In the genomic region with DNA sequence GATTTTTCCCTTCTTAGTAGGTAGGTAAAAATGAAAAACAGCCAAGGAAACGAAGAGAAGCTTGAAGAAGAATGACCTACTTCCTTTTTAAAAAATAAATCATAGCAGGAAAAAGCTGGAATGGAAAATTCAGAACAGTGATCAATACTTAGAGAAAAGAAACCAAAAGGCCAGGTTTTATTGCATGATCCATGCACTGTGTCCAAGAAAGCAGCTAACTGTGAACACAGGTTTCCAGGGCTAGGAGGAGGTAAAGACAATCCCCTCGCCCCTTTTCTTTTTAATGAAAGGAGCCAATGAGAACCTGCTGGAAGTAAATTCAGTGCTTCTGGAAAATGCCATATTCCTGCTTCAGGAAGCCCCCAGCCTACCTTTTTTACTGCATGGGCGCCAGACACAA, we compare ENCODE assay signal across 22 cellular contexts. TPM values are rescaled to one million over a fixed set of nuclear protein-coding genes. Genes with fewer than 3 reads are reported as not detected.
DNase-seq lines count a peak whose midpoint lies in the region; ATAC-seq, FAIRE-seq and TF ChIP-seq lines count a peak whose summit lies in the region.
"Had no signal": no experiment of that assay in that cellular context is flagged by ENCODE, and none has a peak within 500 bp of the region (broad histone marks: within the 10 kb centered on the region; RNA-seq: fewer than 3 reads in every experiment).

No MANE protein-coding gene starts in this region.

- H3K79me1 ChIP-seq in mesendoderm (ENCODE audit: low read length) = no peaks in the 10 kb centered on the region

- TF ChIP-seq EP300 in HepG2 (IDR thresholded peaks at IDR 0.05; ENCODE audit: low read depth in 2 of 2, low read length in 2 of 2) (no peak), HepG2 (CRISPR knock-in tag; IDR thresholded peaks at IDR 0.05; ENCODE audit: borderline replicate concordance) (no peak), esophagus muscularis mucosa (IDR thresholded peaks at IDR 0.05) (no peak)

- H4K5ac ChIP-seq in mesendoderm (ENCODE audit: low read length) = no peak overlapping the region

- H3K4me1 ChIP-seq in right lobe of liver (peaks cover 0 to 21% (median 6%) of the 10 kb centered on the region in 4 donors), HepG2 (ENCODE audit: insufficient read depth, low read length) (no peaks in the 10 kb centered on the region), esophagus muscularis mucosa (no peaks in the 10 kb centered on the region), mesendoderm (ENCODE audit: control insufficient read depth, low read depth, low read length) (no peaks in the 10 kb centered on the region)
- H3K4me1 ChIP-seq: A549, BLaER1 had no signal

- no peak overlapping the region for H2BK120ac ChIP-seq in mesendoderm (ENCODE audit: low read depth, low read length)

- TF ChIP-seq POLR2A in right lobe of liver (IDR thresholded peaks at IDR 0.05) = no peak
- TF ChIP-seq POLR2A in HepG2 (IDR thresholded peaks at IDR 0.05; ENCODE audit: insufficient read depth in 1 of 2, low read depth in 2 of 2, low read length in 2 of 2) = no peak
- no peak for TF ChIP-seq POLR2A in esophagus muscularis mucosa (IDR thresholded peaks at IDR 0.05; ENCODE audit: low read depth)

- no peaks in the 10 kb centered on the region for H4K20me1 ChIP-seq in HepG2 (ENCODE audit: insufficient read depth, low read length)
- H4K20me1 ChIP-seq: BLaER1 had no signal

- FAIRE-seq in HepG2 (lab: Jason Lieb, UNC) = no peak
- FAIRE-seq: A549, G401.6, GM12891, GM19239 had no signal

- H3K36me3 ChIP-seq in right lobe of liver (no peaks in the 10 kb centered on the region), HepG2 (replicated peaks in 1 of 2; ENCODE audit: control insufficient read depth in 1 of 2, insufficient read depth in 2 of 2, low read length in 2 of 2) (no peaks in the 10 kb centered on the region), esophagus muscularis mucosa (no peaks in the 10 kb centered on the region), mesendoderm (ENCODE audit: control insufficient read depth, insufficient read depth, low read length) (no peaks in the 10 kb centered on the region)
- H3K36me3 ChIP-seq: BE2C, BLaER1 had no signal

- no peak overlapping the region for H2AK5ac ChIP-seq in mesendoderm (ENCODE audit: low read length)

- H2BK5ac ChIP-seq in mesendoderm (ENCODE audit: low read length) = no peak overlapping the region

- H3K27me3 ChIP-seq in right lobe of liver (no peaks in the 10 kb centered on the region), HepG2 (ENCODE audit: control insufficient read depth in 1 of 2, insufficient read depth in 2 of 2, low read length in 2 of 2) (no peaks in the 10 kb centered on the region), esophagus muscularis mucosa (no peaks in the 10 kb centered on the region), mesendoderm (ENCODE audit: insufficient read depth, low read length, poor library complexity) (no peaks in the 10 kb centered on the region)
- H3K27me3 ChIP-seq: BE2C, BLaER1 had no signal

- H3K4ac ChIP-seq in mesendoderm (ENCODE audit: low read depth, low read length) = peak overlapping the region; percentile 37

- in situ Hi-C loops in HepG2 (cut with HindIII; ENCODE audit: extremely low pct_ligation_motif_present, low pct_unique_long_range_greater_than_20kb) = no loop called here

- TF ChIP-seq CTCF in right lobe of liver (IDR thresholded peaks at IDR 0.05) = no peak
- TF ChIP-seq CTCF in HepG2 (CRISPR knock-in tag; IDR thresholded peaks at IDR 0.05) = no peak
- TF ChIP-seq CTCF in esophagus muscularis mucosa (IDR thresholded peaks at IDR 0.05) = no peak

- no peak overlapping the region for H4K8ac ChIP-seq in mesendoderm (ENCODE audit: low read depth, low read length)

- no peak overlapping the region for H3K4me3 ChIP-seq in right lobe of liver
- H3K4me3 ChIP-seq in HepG2 (replicated peaks in 1 of 3; ENCODE audit: insufficient read depth in 1 of 3, low read depth in 2 of 3, low read length in 3 of 3) = no peak overlapping the region
- no peak overlapping the region for H3K4me3 ChIP-seq in esophagus muscularis mucosa
- no peak overlapping the region for H3K4me3 ChIP-seq in mesendoderm (ENCODE audit: low read length)
- H3K4me3 ChIP-seq: A549, BLaER1 had no signal

- no peak overlapping the region for H3K18ac ChIP-seq in mesendoderm (ENCODE audit: low read length)

- ATAC-seq in right lobe of liver (peak; percentile 40 to 80 (median 68)), HepG2 (no peak), HG03460 (IDR thresholded peaks at IDR 0.05; ENCODE audit: unreplicated experiment) (no peak)
- ATAC-seq: A549 had no signal

- BruUV-seq in HepG2 (replicated peaks; lab: Mats Ljungman, UMichigan) = no TSS peak

- H3K56ac ChIP-seq in mesendoderm (ENCODE audit: low read length) = no peak overlapping the region

- no peak overlapping the region for H3K23ac ChIP-seq in mesendoderm (ENCODE audit: low read length)

- H3K9ac ChIP-seq in HepG2 (ENCODE audit: insufficient read depth, low read depth, low read length) (no peak overlapping the region), mesendoderm (ENCODE audit: low read length) (no peak overlapping the region)
- H3K9ac ChIP-seq: BLaER1 had no signal

- WGBS in right lobe of liver (ENCODE audit: insufficient coverage, low coverage, low lambda C conversion rate, missing lambda C conversion rate) = 43% methylated on average over 3 of the region's 3 CpGs
- WGBS in HepG2 (ENCODE audit: low lambda C conversion rate) = 4% methylated on average over 3 of the region's 3 CpGs
- 55% methylated on average over 3 of the region's 3 CpGs for WGBS in esophagus muscularis mucosa
- WGBS in mesendoderm (ENCODE audit: extremely low coverage, insufficient coverage, low lambda C conversion rate) = no CpG with 5 or more reads among the region's 3 CpGs

- DNase-seq in right lobe of liver = no peak
- no peak for DNase-seq in HepG2 (ENCODE audit: low spot score)
- DNase-seq in esophagus muscularis mucosa (ENCODE audit: extremely low spot score) = peak; percentile 31
- no peak for DNase-seq in mesendoderm
- DNase-seq in AG20443 (ENCODE audit: low spot score) = no peak
- DNase-seq: BE2C; C1 segment of cervical spinal cord; CD4-positive, alpha-beta memory T cell; CD4-positive, CD25-positive, alpha-beta regulatory T cell; CD8-positive, alpha-beta memory T cell; COR-L47; DMS79 treated with DMSO at 0.1 percent for 48 hours; GF-D8 had no signal

- POLR2A ChIA-PET in HepG2 (lab: Yijun Ruan, JAX) = no interaction called here

- no peak for TF ChIP-seq RAD21 in HepG2 (CRISPR knock-in tag; IDR thresholded peaks at IDR 0.05)

- intact Hi-C loops in right lobe of liver (cut with DNase I) = no loop called here
- intact Hi-C loops in HepG2 (cut with micrococcal nuclease; ENCODE audit: unreplicated experiment) = no loop called here
- intact Hi-C loops in esophagus muscularis mucosa (cut with DNase I) = no loop called here

- peak overlapping the region in 1 of 3 donors; percentile 43 for H3K27ac ChIP-seq in right lobe of liver
- H3K27ac ChIP-seq in HepG2 (ENCODE audit: extremely low read length, insufficient read depth, low read length) = no peak overlapping the region
- H3K27ac ChIP-seq in esophagus muscularis mucosa (replicated peaks in 1 of 4) = no peak overlapping the region
- no peak overlapping the region for H3K27ac ChIP-seq in mesendoderm (ENCODE audit: low read depth, low read length)
- H3K27ac ChIP-seq: 22Rv1, A549, BLaER1 had no signal

- H3K79me2 ChIP-seq in HepG2 (ENCODE audit: insufficient read depth, low read length) (no peaks in the 10 kb centered on the region), mesendoderm (ENCODE audit: control insufficient read depth, insufficient read depth, low read length) (no peaks in the 10 kb centered on the region)

- no peaks in the 10 kb centered on the region for H3K9me3 ChIP-seq in right lobe of liver
- H3K9me3 ChIP-seq in HepG2 (ENCODE audit: low read length) = no peaks in the 10 kb centered on the region
- peaks cover 0 to 4% (median 0%) of the 10 kb centered on the region in 4 donors for H3K9me3 ChIP-seq in esophagus muscularis mucosa
- H3K9me3 ChIP-seq: A549, BE2C, BLaER1 had no signal

- no peak overlapping the region for H2BK15ac ChIP-seq in mesendoderm (replicated peaks; ENCODE audit: low read depth)

- no peak overlapping the region for H2AFZ ChIP-seq in HepG2 (ENCODE audit: low read length)

- CTCF ChIA-PET in HepG2 (lab: Yijun Ruan, JAX; ENCODE audit: low intra/inter-chr PET ratio, low total read pairs) = no interaction called here

- no peak overlapping the region for H3K4me2 ChIP-seq in HepG2 (ENCODE audit: low read depth, low read length)
- H3K4me2 ChIP-seq in mesendoderm (ENCODE audit: low read length) = no peak overlapping the region
- H3K4me2 ChIP-seq: A549, BLaER1 had no signal

TF ChIP-seq in HepG2, 621 proteins besides CTCF, POLR2A, EP300 and RAD21:
- TF ChIP-seq TEAD2 (CRISPR knock-in tag; IDR thresholded peaks at IDR 0.05) = no peak
- TF ChIP-seq GABPA (IDR thresholded peaks at IDR 0.05; ENCODE audit: low read depth, low read length) = no peak
- TF ChIP-seq GABPA (CRISPR knock-in tag; IDR thresholded peaks at IDR 0.05; ENCODE audit: low read depth) = no peak
- no peak for TF ChIP-seq MAFG (CRISPR knock-in tag; IDR thresholded peaks at IDR 0.05)
- no peak for TF ChIP-seq HNF4A (CRISPR knock-in tag; IDR thresholded peaks at IDR 0.05)

RNA-seq across cellular contexts. Expression of a gene that starts 47.2 kb away (rescaled TPM):
- total RNA-seq in right lobe of liver = not detected
- total RNA-seq in HepG2 (2016; rRNA removed; fragmentation: Illumina TruSeq; extraction: Trizol) = not detected in 2 replicates
- not detected in 2 replicates for total RNA-seq in HepG2 (2016; cell fraction: cytosol; rRNA removed; fragmentation: Illumina TruSeq; extraction: Trizol; ENCODE audit: low read depth)
- not detected in 2 replicates for total RNA-seq in HepG2 (2016; cell fraction: insoluble cytoplasmic fraction; rRNA removed; fragmentation: Illumina TruSeq; extraction: Trizol)
- total RNA-seq in HepG2 (2016; cell fraction: membrane; rRNA removed; fragmentation: Illumina TruSeq; extraction: Trizol) = not detected in 2 replicates
- total RNA-seq in HepG2 (2016; cell fraction: nucleus; rRNA removed; fragmentation: Illumina TruSeq; extraction: Trizol) = not detected in 2 replicates
- not detected in 2 replicates for polyA plus RNA-seq in HepG2 (2011; rRNA removed)
- polyA plus RNA-seq in HepG2 (2011; cell fraction: cytosol; rRNA removed) = not detected in 2 replicates
- polyA plus RNA-seq in HepG2 (2011; cell fraction: nucleus; rRNA removed) = not detected in 2 replicates
- polyA plus RNA-seq in HepG2 (2012) = not detected in 2 replicates
- not detected in 2 replicates for polyA plus RNA-seq in HepG2 (2016; cell fraction: cytosol; fragmentation: Illumina TruSeq; extraction: Trizol; ENCODE audit: low read depth)
- not detected in 2 replicates for polyA plus RNA-seq in HepG2 (2016; cell fraction: insoluble cytoplasmic fraction; fragmentation: Illumina TruSeq; extraction: Trizol; ENCODE audit: low read depth)
- not detected in 2 replicates for polyA plus RNA-seq in HepG2 (2016; cell fraction: membrane; fragmentation: Illumina TruSeq; extraction: Trizol; ENCODE audit: low read depth)
- polyA plus RNA-seq in HepG2 (2016; cell fraction: nucleus; fragmentation: Illumina TruSeq; extraction: Trizol; ENCODE audit: insufficient read depth, low read depth) = not detected in 2 replicates
- not detected in 2 replicates for polyA minus RNA-seq in HepG2 (2011; rRNA and poly(A)+ RNA removed; ENCODE audit: low replicate concordance)
- polyA minus RNA-seq in HepG2 (2011; cell fraction: cytosol; rRNA and poly(A)+ RNA removed) = not detected in 2 replicates
- not detected in 2 replicates for polyA minus RNA-seq in HepG2 (2011; cell fraction: nucleus; rRNA and poly(A)+ RNA removed)
- not detected for total RNA-seq in esophagus muscularis mucosa
- not detected for polyA plus RNA-seq in mesendoderm (2013, experiment 1 of 2)
- not detected for polyA plus RNA-seq in mesendoderm (2013, experiment 2 of 2)
- total RNA-seq: A172; CD4-positive, alpha-beta memory T cell; CD4-positive, CD25-positive, alpha-beta regulatory T cell; CD8-positive, alpha-beta memory T cell had no signal
- polyA plus RNA-seq: A549; CD14-positive monocyte; CD4-positive, alpha-beta memory T cell; CD4-positive, CD25-positive, alpha-beta regulatory T cell; CD8-positive, alpha-beta memory T cell had no signal

Comparison
In these comparisons a context has a peak if more than half of its experiments do, and no peak if none do; other contexts are left out.
1. ATAC-seq: peak in right lobe of liver (4 of 4); none in HepG2 (single experiment) and HG03460 (single experiment).